ENCODE assay signal across 18 cellular contexts in genomic region chr19:33604651-33605050, GRCh38. TPM values are rescaled to one million over a fixed set of nuclear protein-coding genes. Genes with fewer than 3 reads are reported as not detected.
DNase-seq lines count a peak whose midpoint lies in the region; ATAC-seq lines count a peak whose summit lies in the region.
"Had no signal": no experiment of that assay in that cellular context is flagged by ENCODE, and none has a peak within 500 bp of the region (broad histone marks: within the 10 kb centered on the region; RNA-seq: fewer than 3 reads in every experiment).

No MANE protein-coding gene starts in this region.

- peak; percentile 25 for DNase-seq in NCI-H82 (lab: John Stamatoyannopoulos, UW)
- no peak for DNase-seq in NCI-H82 treated with DMSO at 0.1 percent for 48 hours (lab: John Stamatoyannopoulos, UW; ENCODE audit: unreplicated experiment)
- DNase-seq in NCI-H2171 (lab: John Stamatoyannopoulos, UW): peak; percentile 77
- peak; percentile 27 to 59 for DNase-seq in SHP77 (lab: John Stamatoyannopoulos, UW)
- peak; percentile 2 for DNase-seq in myocyte (ENCODE audit: low read depth)
- no peak for DNase-seq in retina
- DNase-seq: AML-193; Caco-2; CD4-positive, alpha-beta T cell; DMS79 treated with DMSO at 0.1 percent for 48 hours; GF-D8; GM23248; HFFc6 had no signal

- ATAC-seq in HG02798 (IDR thresholded peaks at IDR 0.05; ENCODE audit: poor library complexity, unreplicated experiment) (no peak), HG02840 (IDR thresholded peaks at IDR 0.05; ENCODE audit: low FRiP score, unreplicated experiment) (no peak)
- ATAC-seq: A549, HCT116 had no signal

RNA-seq across cellular contexts. Expression of gene CHST8, which starts 17.1 kb away (rescaled TPM):
- not detected in 2 replicates for total RNA-seq in myocyte
- polyA plus RNA-seq in myocyte (2012): not detected
- total RNA-seq: Caco-2; CD4-positive, alpha-beta T cell; HFFc6; HT-29 had no signal
- polyA plus RNA-seq: A549 had no signal

Comparison
In these comparisons a context has a peak if more than half of its experiments do, and no peak if none do; other contexts are left out.
1. DNase-seq: peak in NCI-H82 (single experiment), NCI-H2171 (single experiment), SHP77 (2 of 2) and myocyte (single experiment); none in NCI-H82 treated with DMSO at 0.1 percent for 48 hours (single experiment) and retina (single experiment).